11 cellular contexts compared by ENCODE assay signal in genomic region chr12:128083132-128083729, GRCh38.
DNase-seq lines count a peak whose midpoint lies in the region; ATAC-seq lines count a peak whose summit lies in the region.
"Had no signal": no experiment of that assay in that cellular context is flagged by ENCODE, and none has a peak within 500 bp of the region (broad histone marks: within the 10 kb centered on the region; RNA-seq: fewer than 3 reads in every experiment).

No MANE protein-coding gene starts in this region.

- intact Hi-C loops in left colon (cut with DNase I, micrococcal nuclease): no loop called here

- ATAC-seq in activated naive CD4-positive, alpha-beta T cell treated with anti-CD3 and anti-CD28 coated beads, Interleukin-2, amount 50 U/mL, for 72 hours: peak; percentile 57 to 63
- peak; percentile 40 for ATAC-seq in left colon

- no peak overlapping the region for H3K27ac Mint-ChIP-seq in activated naive CD4-positive, alpha-beta T cell treated with anti-CD3 and anti-CD28 coated beads, Interleukin-2, amount 50 U/mL, for 72 hours
- H3K27ac Mint-ChIP-seq: CD4-positive, CD25-positive, alpha-beta regulatory T cell had no signal

- peaks cover 0 to 1% of the 10 kb centered on the region in 2 donors for H3K36me3 Mint-ChIP-seq in activated naive CD4-positive, alpha-beta T cell treated with anti-CD3 and anti-CD28 coated beads, Interleukin-2, amount 50 U/mL, for 72 hours
- H3K36me3 Mint-ChIP-seq: CD4-positive, CD25-positive, alpha-beta regulatory T cell had no signal

- DNase-seq in NOMO-1 treated with dmso at 0.1 percent for 144 hours (lab: John Stamatoyannopoulos, UW; ENCODE audit: unreplicated experiment) (peak; percentile 0), NOMO-1 treated with DMSO at 0.1 percent for 48 hours (lab: John Stamatoyannopoulos, UW; ENCODE audit: unreplicated experiment) (no peak), left colon (no peak), NCI-H1092 treated with DMSO at 0.1 percent for 48 hours (lab: John Stamatoyannopoulos, UW) (no peak), activated gamma-delta T cell (lab: John Stamatoyannopoulos, UW) (no peak)
- DNase-seq in activated naive CD4-positive, alpha-beta T cell treated with anti-CD3 and anti-CD28 coated beads, Interleukin-2, amount 50 U/mL, for 72 hours (ENCODE audit: low spot score in 2 of 2): no peak
- DNase-seq in activated naive CD4-positive, alpha-beta T cell treated with Interleukin-2 at 50 U/mL for 16 hours: no peak
- DNase-seq: 8988T; CD4-positive, CD25-positive, alpha-beta regulatory T cell; DMS53; GF-D8 had no signal

- H3K9me3 Mint-ChIP-seq in activated naive CD4-positive, alpha-beta T cell treated with anti-CD3 and anti-CD28 coated beads, Interleukin-2, amount 50 U/mL, for 72 hours: peaks cover 4 to 11% of the 10 kb centered on the region in 2 donors
